8 cellular contexts compared by ENCODE assay signal in the genomic region with DNA sequence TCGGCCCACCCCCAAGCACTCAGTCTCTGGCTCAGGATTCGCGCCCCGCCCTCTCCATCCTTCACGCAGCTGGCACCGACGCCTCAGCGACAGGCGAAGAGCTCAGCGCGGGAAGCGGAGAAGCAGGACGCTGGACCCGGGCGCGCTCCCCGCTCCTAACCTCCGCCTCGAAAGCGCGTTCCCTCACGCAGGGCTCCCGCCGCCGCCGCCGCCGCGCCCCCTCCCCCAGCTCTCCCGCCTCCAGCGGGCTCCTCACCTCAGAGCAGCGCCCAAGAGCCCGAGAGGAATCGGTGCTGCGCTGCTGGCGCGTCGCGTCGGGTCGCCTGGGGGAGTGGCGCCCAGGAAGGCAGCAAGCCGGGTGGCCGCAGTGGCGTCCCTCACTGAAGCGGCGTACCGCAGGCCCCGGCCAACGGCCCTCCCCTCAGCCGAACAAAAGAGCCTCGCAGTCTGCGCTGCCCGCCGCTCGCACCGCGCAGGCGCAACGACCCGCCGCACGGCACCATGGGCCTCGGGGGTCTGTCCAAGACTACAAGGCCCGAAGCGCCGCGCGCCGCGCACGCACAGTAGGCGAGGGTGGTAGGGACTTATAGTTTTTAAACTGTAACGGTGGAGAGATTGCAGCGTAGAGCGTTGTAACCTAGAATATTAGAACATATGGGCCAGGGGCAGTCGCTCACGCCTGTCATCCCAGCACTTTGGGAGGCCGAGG. TPM values are rescaled to one million over a fixed set of nuclear protein-coding genes. Genes with fewer than 3 reads are reported as not detected.
DNase-seq lines count a peak whose midpoint lies in the region; ATAC-seq and TF ChIP-seq lines count a peak whose summit lies in the region.

A gene (minus strand): TSS at position 467 of the 709 bp plus-strand sequence. CDS start 24,474 bp downstream, outside the sequence.

- peak within 1 kb of the TSS; percentile 80 to 84 (median 82) for H3K9ac ChIP-seq in skeletal muscle tissue (ENCODE audit: low read depth in 1 of 3, low read length in 3 of 3)

- no peaks in the 10 kb centered on the region for H3K27me3 ChIP-seq in skeletal muscle tissue (ENCODE audit: control insufficient read depth in 3 of 3, insufficient read depth in 3 of 3, low read length in 3 of 3)

- H3K27ac ChIP-seq in VCaP, result peak within 1 kb of the TSS; percentile 97
- H3K27ac ChIP-seq in skeletal muscle tissue (ENCODE audit: low read depth, low read length), result peak within 1 kb of the TSS; percentile 76

- in situ Hi-C loops in T47D (cut with HindIII; ENCODE audit: low pct_unique_long_range_greater_than_20kb, low sequenced_read_pairs), result no loop called here

- H3K4me3 ChIP-seq in AG04449 (ENCODE audit: low read depth, low read length), result peak within 1 kb of the TSS; percentile 88
- H3K4me3 ChIP-seq in iPS-18c (ENCODE audit: insufficient read depth, low read depth, low read length), result peak within 1 kb of the TSS; percentile 96
- H3K4me3 ChIP-seq in skeletal muscle tissue (ENCODE audit: low read length in 3 of 3), result peak within 1 kb of the TSS; percentile 85 to 88 (median 85)

- POLR2A ChIA-PET in AG04449 (lab: Yijun Ruan, JAX), result interaction anchor here (1.0 to 2.7 kb wide), 3 partner anchors 34 to 75 kb away, joined by 3 to 13 read pairs (median 7); a partner anchor contains a TSS

- TF ChIP-seq CTCF in AG04449 (IDR thresholded peaks at IDR 0.05; ENCODE audit: insufficient read depth, low read length, missing control alignments), result no peak
- TF ChIP-seq CTCF in VCaP (conservative IDR thresholded peaks at IDR 0.05), result no peak; the same call in 1 of the 2 replicates

- peaks cover 11 to 16% (median 12%) of the 10 kb centered on the region in 3 donors for H3K4me1 ChIP-seq in skeletal muscle tissue (ENCODE audit: control insufficient read depth in 3 of 3, insufficient read depth in 3 of 3, low read length in 3 of 3)

- CTCF ChIA-PET in AG04449 (lab: Yijun Ruan, JAX), result interaction anchor here (0.5 to 7.3 kb wide), 4 partner anchors 22 to 395 kb away, joined by 3 to 68 read pairs (median 6); no protein-coding TSS in a partner anchor

- peak; percentile 46 for DNase-seq in AG04449 (ENCODE audit: low read depth, low spot score)
- DNase-seq in NCI-H2196 treated with DMSO at 0.1 percent for 48 hours (lab: John Stamatoyannopoulos, UW; ENCODE audit: unreplicated experiment), result peak; percentile 92
- peak; percentile 75 to 97 for DNase-seq in T47D (ENCODE audit: low read depth in 1 of 2, low spot score in 1 of 2)

- ATAC-seq in GM18873 (IDR thresholded peaks at IDR 0.05; ENCODE audit: low FRiP score, unreplicated experiment), result peak; percentile 84
- ATAC-seq in HG03135 (IDR thresholded peaks at IDR 0.05; ENCODE audit: unreplicated experiment), result peak; percentile 89

- H3K9me3 ChIP-seq in iPS-18c (ENCODE audit: control insufficient read depth, insufficient read depth, low read length) (no peaks in the 10 kb centered on the region), skeletal muscle tissue (ENCODE audit: control insufficient read depth in 3 of 3, low read length in 3 of 3) (no peaks in the 10 kb centered on the region)

- no peaks in the 10 kb centered on the region for H3K36me3 ChIP-seq in skeletal muscle tissue (ENCODE audit: control insufficient read depth in 3 of 3, insufficient read depth in 3 of 3, low read length in 3 of 3)

RNA-seq across cellular contexts. Expression of the gene that starts here (rescaled TPM):
- 39.1 TPM for total RNA-seq in skeletal muscle tissue

Comparison
In these comparisons a context has a peak if more than half of its experiments do, and no peak if none do; other contexts are left out.
1. Peak in every context shown above with its lines: DNase-seq, ATAC-seq, H3K4me3 ChIP-seq and H3K27ac ChIP-seq.